ENCODE assay signal across 1 cellular context in the genomic region with DNA sequence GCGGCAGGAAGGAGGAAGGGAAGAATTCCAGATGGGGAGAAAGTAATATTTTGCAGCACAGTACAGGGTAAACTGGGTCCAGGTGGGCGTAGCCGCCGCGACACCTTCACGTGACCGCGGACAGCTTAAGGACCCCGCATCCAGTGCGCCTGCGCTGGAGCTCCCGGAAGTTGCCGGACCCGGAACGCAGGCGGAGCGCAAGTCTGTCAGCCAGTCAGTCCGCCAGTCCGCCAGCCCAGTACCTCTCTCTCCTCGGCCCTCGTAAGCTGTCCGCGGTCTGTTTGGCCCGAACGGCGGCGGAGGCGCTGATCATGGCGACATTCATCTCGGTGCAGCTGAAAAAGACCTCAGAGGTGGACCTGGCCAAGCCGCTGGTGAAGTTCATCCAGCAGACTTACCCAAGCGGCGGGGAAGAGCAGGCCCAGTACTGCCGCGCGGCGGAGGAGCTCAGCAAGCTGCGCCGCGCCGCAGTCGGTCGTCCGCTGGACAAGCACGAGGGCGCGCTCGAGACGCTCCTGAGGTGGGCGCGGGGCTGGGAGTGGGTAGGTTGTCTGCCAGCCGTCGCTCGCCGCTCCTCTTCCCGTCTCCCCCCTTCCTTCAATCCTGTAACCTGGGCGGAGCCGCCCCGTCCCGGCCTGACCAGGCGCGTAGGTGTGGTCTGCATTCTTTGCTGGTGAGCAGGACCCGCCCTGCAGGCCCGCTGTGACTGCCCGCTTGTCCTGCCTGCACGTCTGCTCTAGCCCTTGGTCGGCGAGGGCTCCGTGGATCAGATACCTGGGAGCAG.
A peak's percentile ranks its signal among the peaks of the same experiment; 100 is the strongest.
TF ChIP-seq lines count a peak whose summit lies in the region.

A gene with protein sequence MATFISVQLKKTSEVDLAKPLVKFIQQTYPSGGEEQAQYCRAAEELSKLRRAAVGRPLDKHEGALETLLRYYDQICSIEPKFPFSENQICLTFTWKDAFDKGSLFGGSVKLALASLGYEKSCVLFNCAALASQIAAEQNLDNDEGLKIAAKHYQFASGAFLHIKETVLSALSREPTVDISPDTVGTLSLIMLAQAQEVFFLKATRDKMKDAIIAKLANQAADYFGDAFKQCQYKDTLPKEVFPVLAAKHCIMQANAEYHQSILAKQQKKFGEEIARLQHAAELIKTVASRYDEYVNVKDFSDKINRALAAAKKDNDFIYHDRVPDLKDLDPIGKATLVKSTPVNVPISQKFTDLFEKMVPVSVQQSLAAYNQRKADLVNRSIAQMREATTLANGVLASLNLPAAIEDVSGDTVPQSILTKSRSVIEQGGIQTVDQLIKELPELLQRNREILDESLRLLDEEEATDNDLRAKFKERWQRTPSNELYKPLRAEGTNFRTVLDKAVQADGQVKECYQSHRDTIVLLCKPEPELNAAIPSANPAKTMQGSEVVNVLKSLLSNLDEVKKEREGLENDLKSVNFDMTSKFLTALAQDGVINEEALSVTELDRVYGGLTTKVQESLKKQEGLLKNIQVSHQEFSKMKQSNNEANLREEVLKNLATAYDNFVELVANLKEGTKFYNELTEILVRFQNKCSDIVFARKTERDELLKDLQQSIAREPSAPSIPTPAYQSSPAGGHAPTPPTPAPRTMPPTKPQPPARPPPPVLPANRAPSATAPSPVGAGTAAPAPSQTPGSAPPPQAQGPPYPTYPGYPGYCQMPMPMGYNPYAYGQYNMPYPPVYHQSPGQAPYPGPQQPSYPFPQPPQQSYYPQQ (plus strand): TSS at position 213 of the 784 bp plus-strand sequence. CDS start 99 bp downstream, at position 312.

TF ChIP-seq in K562, 482 proteins besides CTCF, POLR2A, EP300 and RAD21 (continued from another document and continues in another):
- peak in 1 of 2 experiments; percentile 21; a peak in 1 of 4 replicates for TF ChIP-seq ZMIZ1 (IDR thresholded peaks at IDR 0.05; ENCODE audit: low read depth in 2 of 2, low read length in 2 of 2)
- no peak for TF ChIP-seq SPI1 (IDR thresholded peaks at IDR 0.05; ENCODE audit: borderline replicate concordance, low read depth, low read length)
- no peak for TF ChIP-seq ZNF551 (CRISPR knock-in tag; IDR thresholded peaks at IDR 0.05)
- TF ChIP-seq, protein P1, sequence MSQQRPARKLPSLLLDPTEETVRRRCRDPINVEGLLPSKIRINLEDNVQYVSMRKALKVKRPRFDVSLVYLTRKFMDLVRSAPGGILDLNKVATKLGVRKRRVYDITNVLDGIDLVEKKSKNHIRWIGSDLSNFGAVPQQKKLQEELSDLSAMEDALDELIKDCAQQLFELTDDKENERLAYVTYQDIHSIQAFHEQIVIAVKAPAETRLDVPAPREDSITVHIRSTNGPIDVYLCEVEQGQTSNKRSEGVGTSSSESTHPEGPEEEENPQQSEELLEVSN (IDR thresholded peaks at IDR 0.05; ENCODE audit: borderline replicate concordance in 1 of 2, extremely low read depth in 1 of 2, insufficient read depth in 1 of 2, insufficient read length in 1 of 2, low read depth in 1 of 2, low read length in 1 of 2, poor library complexity in 1 of 2, severe bottlenecking in 1 of 2), result peak; percentile 70 to 86
- TF ChIP-seq CBX8 (IDR thresholded peaks at IDR 0.05; ENCODE audit: borderline replicate concordance, extremely low read depth, low read depth, low read length, poor library complexity, severe bottlenecking), result no peak
- TF ChIP-seq ZNF507 (tag; conservative IDR thresholded peaks at IDR 0.05), result no peak
- TF ChIP-seq, protein P2, sequence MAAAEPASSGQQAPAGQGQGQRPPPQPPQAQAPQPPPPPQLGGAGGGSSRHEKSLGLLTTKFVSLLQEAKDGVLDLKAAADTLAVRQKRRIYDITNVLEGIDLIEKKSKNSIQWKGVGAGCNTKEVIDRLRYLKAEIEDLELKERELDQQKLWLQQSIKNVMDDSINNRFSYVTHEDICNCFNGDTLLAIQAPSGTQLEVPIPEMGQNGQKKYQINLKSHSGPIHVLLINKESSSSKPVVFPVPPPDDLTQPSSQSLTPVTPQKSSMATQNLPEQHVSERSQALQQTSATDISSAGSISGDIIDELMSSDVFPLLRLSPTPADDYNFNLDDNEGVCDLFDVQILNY (CRISPR knock-in tag; IDR thresholded peaks at IDR 0.05), result peak; percentile 94
- TF ChIP-seq, protein P3, sequence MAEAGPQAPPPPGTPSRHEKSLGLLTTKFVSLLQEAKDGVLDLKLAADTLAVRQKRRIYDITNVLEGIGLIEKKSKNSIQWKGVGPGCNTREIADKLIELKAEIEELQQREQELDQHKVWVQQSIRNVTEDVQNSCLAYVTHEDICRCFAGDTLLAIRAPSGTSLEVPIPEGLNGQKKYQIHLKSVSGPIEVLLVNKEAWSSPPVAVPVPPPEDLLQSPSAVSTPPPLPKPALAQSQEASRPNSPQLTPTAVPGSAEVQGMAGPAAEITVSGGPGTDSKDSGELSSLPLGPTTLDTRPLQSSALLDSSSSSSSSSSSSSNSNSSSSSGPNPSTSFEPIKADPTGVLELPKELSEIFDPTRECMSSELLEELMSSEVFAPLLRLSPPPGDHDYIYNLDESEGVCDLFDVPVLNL (CRISPR knock-in tag; IDR thresholded peaks at IDR 0.05; ENCODE audit: low read depth), result peak; percentile 55; the same call in 1 of the 2 replicates
- TF ChIP-seq ZNF174 (CRISPR knock-in tag; IDR thresholded peaks at IDR 0.05), result no peak
- TF ChIP-seq ZNF239 (CRISPR knock-in tag; IDR thresholded peaks at IDR 0.05), result no peak
- peak; percentile 24 for TF ChIP-seq SMARCB1 (IDR thresholded peaks at IDR 0.05; ENCODE audit: insufficient read length, low read depth)
- TF ChIP-seq, protein P4, sequence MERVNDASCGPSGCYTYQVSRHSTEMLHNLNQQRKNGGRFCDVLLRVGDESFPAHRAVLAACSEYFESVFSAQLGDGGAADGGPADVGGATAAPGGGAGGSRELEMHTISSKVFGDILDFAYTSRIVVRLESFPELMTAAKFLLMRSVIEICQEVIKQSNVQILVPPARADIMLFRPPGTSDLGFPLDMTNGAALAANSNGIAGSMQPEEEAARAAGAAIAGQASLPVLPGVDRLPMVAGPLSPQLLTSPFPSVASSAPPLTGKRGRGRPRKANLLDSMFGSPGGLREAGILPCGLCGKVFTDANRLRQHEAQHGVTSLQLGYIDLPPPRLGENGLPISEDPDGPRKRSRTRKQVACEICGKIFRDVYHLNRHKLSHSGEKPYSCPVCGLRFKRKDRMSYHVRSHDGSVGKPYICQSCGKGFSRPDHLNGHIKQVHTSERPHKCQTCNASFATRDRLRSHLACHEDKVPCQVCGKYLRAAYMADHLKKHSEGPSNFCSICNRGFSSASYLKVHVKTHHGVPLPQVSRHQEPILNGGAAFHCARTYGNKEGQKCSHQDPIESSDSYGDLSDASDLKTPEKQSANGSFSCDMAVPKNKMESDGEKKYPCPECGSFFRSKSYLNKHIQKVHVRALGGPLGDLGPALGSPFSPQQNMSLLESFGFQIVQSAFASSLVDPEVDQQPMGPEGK (CRISPR knock-in tag; IDR thresholded peaks at IDR 0.05; ENCODE audit: borderline replicate concordance), result no peak
- TF ChIP-seq DPF2 (IDR thresholded peaks at IDR 0.05), result peak; percentile 11; the same call in 1 of the 2 replicates
- no peak for TF ChIP-seq CREBBP (IDR thresholded peaks at IDR 0.05; ENCODE audit: low read depth, low read length)
- TF ChIP-seq ZNF232 (CRISPR knock-in tag; IDR thresholded peaks at IDR 0.05), result peak; percentile 78; the same call in 1 of the 2 replicates
- TF ChIP-seq KHSRP (IDR thresholded peaks at IDR 0.05), result no peak
- TF ChIP-seq USF2 (CRISPR knock-in tag; IDR thresholded peaks at IDR 0.05), result peak; percentile 99
- no peak for TF ChIP-seq ARNT (IDR thresholded peaks at IDR 0.05)
- TF ChIP-seq THRA (IDR thresholded peaks at IDR 0.05), result no peak
- TF ChIP-seq, protein P5, sequence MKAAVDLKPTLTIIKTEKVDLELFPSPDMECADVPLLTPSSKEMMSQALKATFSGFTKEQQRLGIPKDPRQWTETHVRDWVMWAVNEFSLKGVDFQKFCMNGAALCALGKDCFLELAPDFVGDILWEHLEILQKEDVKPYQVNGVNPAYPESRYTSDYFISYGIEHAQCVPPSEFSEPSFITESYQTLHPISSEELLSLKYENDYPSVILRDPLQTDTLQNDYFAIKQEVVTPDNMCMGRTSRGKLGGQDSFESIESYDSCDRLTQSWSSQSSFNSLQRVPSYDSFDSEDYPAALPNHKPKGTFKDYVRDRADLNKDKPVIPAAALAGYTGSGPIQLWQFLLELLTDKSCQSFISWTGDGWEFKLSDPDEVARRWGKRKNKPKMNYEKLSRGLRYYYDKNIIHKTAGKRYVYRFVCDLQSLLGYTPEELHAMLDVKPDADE (conservative IDR thresholded peaks at IDR 0.05; ENCODE audit: control insufficient read depth, low read depth, low read length), result peak; percentile 90; the same call in 1 of the 2 replicates
- no peak for TF ChIP-seq SMAD3 (CRISPR knock-in tag; conservative IDR thresholded peaks at IDR 0.05)
- TF ChIP-seq, protein P6, sequence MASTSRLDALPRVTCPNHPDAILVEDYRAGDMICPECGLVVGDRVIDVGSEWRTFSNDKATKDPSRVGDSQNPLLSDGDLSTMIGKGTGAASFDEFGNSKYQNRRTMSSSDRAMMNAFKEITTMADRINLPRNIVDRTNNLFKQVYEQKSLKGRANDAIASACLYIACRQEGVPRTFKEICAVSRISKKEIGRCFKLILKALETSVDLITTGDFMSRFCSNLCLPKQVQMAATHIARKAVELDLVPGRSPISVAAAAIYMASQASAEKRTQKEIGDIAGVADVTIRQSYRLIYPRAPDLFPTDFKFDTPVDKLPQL (IDR thresholded peaks at IDR 0.05; ENCODE audit: extremely low read depth, insufficient read length), result peak; percentile 50
- TF ChIP-seq GABPB1 (CRISPR knock-in tag; IDR thresholded peaks at IDR 0.05), result peak; percentile 99
- TF ChIP-seq, protein P7, sequence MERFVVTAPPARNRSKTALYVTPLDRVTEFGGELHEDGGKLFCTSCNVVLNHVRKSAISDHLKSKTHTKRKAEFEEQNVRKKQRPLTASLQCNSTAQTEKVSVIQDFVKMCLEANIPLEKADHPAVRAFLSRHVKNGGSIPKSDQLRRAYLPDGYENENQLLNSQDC (CRISPR knock-in tag; IDR thresholded peaks at IDR 0.05), result 0 out of 2 replicates have a peak, but pooled peaks have one; percentile 42
- TF ChIP-seq, protein P8, sequence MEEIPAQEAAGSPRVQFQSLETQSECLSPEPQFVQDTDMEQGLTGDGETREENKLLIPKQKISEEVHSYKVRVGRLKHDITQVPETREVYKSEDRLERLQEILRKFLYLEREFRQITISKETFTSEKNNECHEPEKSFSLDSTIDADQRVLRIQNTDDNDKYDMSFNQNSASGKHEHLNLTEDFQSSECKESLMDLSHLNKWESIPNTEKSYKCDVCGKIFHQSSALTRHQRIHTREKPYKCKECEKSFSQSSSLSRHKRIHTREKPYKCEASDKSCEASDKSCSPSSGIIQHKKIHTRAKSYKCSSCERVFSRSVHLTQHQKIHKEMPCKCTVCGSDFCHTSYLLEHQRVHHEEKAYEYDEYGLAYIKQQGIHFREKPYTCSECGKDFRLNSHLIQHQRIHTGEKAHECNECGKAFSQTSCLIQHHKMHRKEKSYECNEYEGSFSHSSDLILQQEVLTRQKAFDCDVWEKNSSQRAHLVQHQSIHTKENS (CRISPR knock-in tag; IDR thresholded peaks at IDR 0.05), result no peak
- TF ChIP-seq THRAP3 (IDR thresholded peaks at IDR 0.05; ENCODE audit: borderline replicate concordance), result no peak
- 0 out of 2 replicates have a peak, but pooled peaks have one; percentile 38 for TF ChIP-seq GATAD2A (IDR thresholded peaks at IDR 0.05)
- peak; percentile 92 for TF ChIP-seq POLR2AphosphoS5 (IDR thresholded peaks at IDR 0.05; ENCODE audit: control insufficient read depth, insufficient read depth, low read depth, low read length)
- TF ChIP-seq FOXJ2 (tag; IDR thresholded peaks at IDR 0.05), result 0 out of 2 replicates have a peak, but pooled peaks have one; percentile 0
- no peak; the same call in none of the 2 replicates for TF ChIP-seq NFE2 (IDR thresholded peaks at IDR 0.05; ENCODE audit: low read depth)
- TF ChIP-seq, protein P9, sequence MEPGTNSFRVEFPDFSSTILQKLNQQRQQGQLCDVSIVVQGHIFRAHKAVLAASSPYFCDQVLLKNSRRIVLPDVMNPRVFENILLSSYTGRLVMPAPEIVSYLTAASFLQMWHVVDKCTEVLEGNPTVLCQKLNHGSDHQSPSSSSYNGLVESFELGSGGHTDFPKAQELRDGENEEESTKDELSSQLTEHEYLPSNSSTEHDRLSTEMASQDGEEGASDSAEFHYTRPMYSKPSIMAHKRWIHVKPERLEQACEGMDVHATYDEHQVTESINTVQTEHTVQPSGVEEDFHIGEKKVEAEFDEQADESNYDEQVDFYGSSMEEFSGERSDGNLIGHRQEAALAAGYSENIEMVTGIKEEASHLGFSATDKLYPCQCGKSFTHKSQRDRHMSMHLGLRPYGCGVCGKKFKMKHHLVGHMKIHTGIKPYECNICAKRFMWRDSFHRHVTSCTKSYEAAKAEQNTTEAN (CRISPR knock-in tag; IDR thresholded peaks at IDR 0.05), result peak; percentile 89; the same call in 1 of the 2 replicates
- TF ChIP-seq CHCHD3 (CRISPR knock-in tag; IDR thresholded peaks at IDR 0.05), result peak; percentile 51; the same call in 1 of the 2 replicates
- no peak for TF ChIP-seq HNRNPH1 (optimal IDR thresholded peaks at IDR 0.05; ENCODE audit: low read depth, low read length)
